Comparison of ENCODE assay signal across 24 cellular contexts in the genomic region with DNA sequence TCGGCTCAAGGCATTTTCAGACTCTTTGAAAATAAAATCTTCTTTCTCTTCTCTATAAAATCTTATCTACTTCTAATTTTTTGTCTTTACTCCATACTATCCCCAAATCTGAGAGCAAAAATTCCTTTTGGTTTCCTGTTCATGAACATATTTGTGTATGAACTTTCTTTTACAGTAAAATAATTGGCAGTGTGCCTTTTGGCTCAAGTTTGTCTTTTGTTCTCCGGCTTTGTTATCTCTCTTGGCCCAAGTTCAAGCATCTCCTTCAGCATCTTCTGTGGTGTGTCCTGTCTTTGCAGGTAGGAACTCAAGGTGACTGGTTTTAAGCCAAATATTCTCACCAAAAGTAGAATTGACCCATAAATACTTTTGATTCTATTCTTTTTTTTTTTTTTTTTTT.
DNase-seq lines count a peak whose midpoint lies in the region; FAIRE-seq and TF ChIP-seq lines count a peak whose summit lies in the region.
"Had no signal": no experiment of that assay in that cellular context is flagged by ENCODE, and none has a peak within 500 bp of the region (broad histone marks: within the 10 kb centered on the region; RNA-seq: fewer than 3 reads in every experiment).

No MANE protein-coding gene starts in this region.

- FAIRE-seq in urothelium cell line (lab: Jason Lieb, UNC) (no peak), small intestine (lab: Jason Lieb, UNC) (no peak)
- FAIRE-seq: A204.1, GM12891, H1 had no signal

- H3K9me3 Mint-ChIP-seq in MCF 10A (ENCODE audit: unreplicated experiment) (no peaks in the 10 kb centered on the region), nephron (peaks cover 18% of the 10 kb centered on the region)

- intact Hi-C loops in MCF 10A (cut with micrococcal nuclease) (no loop called here), mammary epithelial cell (cut with micrococcal nuclease) (no loop called here), PC-9 (cut with micrococcal nuclease; ENCODE audit: unreplicated experiment) (no loop called here)

- in situ Hi-C loops in mammary epithelial cell (cut with MboI; ENCODE audit: low sequenced_read_pairs in 2 of 2): no loop called here

- dilution Hi-C loops in mammary epithelial cell (cut with HindIII; ENCODE audit: low sequenced_read_pairs): no loop called here

- no peak for TF ChIP-seq CTCF in MCF 10A (IDR thresholded peaks at IDR 0.05; ENCODE audit: unreplicated experiment)
- no peak for TF ChIP-seq CTCF in mammary epithelial cell (conservative IDR thresholded peaks at IDR 0.05 in 1 of 2, IDR thresholded peaks at IDR 0.05 in 1 of 2; ENCODE audit: extremely low read depth in 1 of 2, insufficient read depth in 1 of 2, low read depth in 1 of 2, low read length in 2 of 2)
- no peak for TF ChIP-seq CTCF in fibroblast of pulmonary artery (IDR thresholded peaks at IDR 0.05; ENCODE audit: low read length, missing control alignments)
- TF ChIP-seq CTCF in nephron (IDR thresholded peaks at IDR 0.05; ENCODE audit: unreplicated experiment in 3 of 3): no peak
- TF ChIP-seq CTCF in PC-9 (conservative IDR thresholded peaks at IDR 0.05): no peak

- H3K27ac ChIP-seq in mammary epithelial cell (ENCODE audit: insufficient read depth, low read depth, low read length) (no peak overlapping the region), PC-9 (no peak overlapping the region), small intestine (ENCODE audit: low read depth in 1 of 2, low read length in 1 of 2) (no peak overlapping the region)
- H3K27ac ChIP-seq: 22Rv1, BLaER1, C4-2B, GM23248 had no signal

- POLR2A ChIA-PET in MCF 10A (lab: Yijun Ruan, JAX): no interaction called here
- POLR2A ChIA-PET in PC-9 (lab: Charles Lee; ENCODE audit: unreplicated experiment): no interaction called here

- H3K4me3 Mint-ChIP-seq in MCF 10A (ENCODE audit: unreplicated experiment): no peak overlapping the region
- H3K4me3 Mint-ChIP-seq in nephron: no peak overlapping the region
- H3K4me3 Mint-ChIP-seq: B cell; CD4-positive, CD25-positive, alpha-beta regulatory T cell; CD8-positive, alpha-beta T cell had no signal

- H3K27ac Mint-ChIP-seq in MCF 10A (ENCODE audit: low read depth, unreplicated experiment) (no peak overlapping the region), nephron (peak overlapping the region in 2 of 3 experiments; percentile 23 to 40)
- H3K27ac Mint-ChIP-seq: B cell; CD4-positive, CD25-positive, alpha-beta regulatory T cell; CD8-positive, alpha-beta T cell had no signal

- H3K9ac ChIP-seq in mammary epithelial cell (ENCODE audit: insufficient read depth, low read length): no peak overlapping the region
- H3K9ac ChIP-seq: BLaER1, GM23248 had no signal

- no peaks in the 10 kb centered on the region for H3K9me2 ChIP-seq in PC-9 (ENCODE audit: insufficient read depth)

- 48% methylated on average over 2 of the region's 2 CpGs for WGBS in mammary epithelial cell (ENCODE audit: low coverage, missing lambda C conversion rate)
- 28 to 53% (median 31%) methylated on average over 2 of the region's 2 CpGs for WGBS in small intestine, 3 donors

- H3K4me2 ChIP-seq in mammary epithelial cell (ENCODE audit: insufficient read depth, low read depth, low read length) (no peak overlapping the region), PC-9 (no peak overlapping the region)

- BruUV-seq in MCF 10A (replicated peaks; lab: Mats Ljungman, UMichigan): no TSS peak
- no TSS peak for BruUV-seq in mammary epithelial cell (replicated peaks; lab: Mats Ljungman, UMichigan)
- no TSS peak for BruUV-seq in PC-9 (replicated peaks; lab: Mats Ljungman, UMichigan)

- no peaks in the 10 kb centered on the region for H4K20me1 ChIP-seq in mammary epithelial cell (ENCODE audit: insufficient read depth, low read length)
- H4K20me1 ChIP-seq in PC-9 (ENCODE audit: insufficient read depth): no peaks in the 10 kb centered on the region
- H4K20me1 ChIP-seq: BLaER1 had no signal

- no peaks in the 10 kb centered on the region for H3K27me3 ChIP-seq in mammary epithelial cell (ENCODE audit: insufficient read depth, low read length)
- no peaks in the 10 kb centered on the region for H3K27me3 ChIP-seq in PC-9 (ENCODE audit: insufficient read depth, low read depth)
- no peaks in the 10 kb centered on the region for H3K27me3 ChIP-seq in small intestine (ENCODE audit: control insufficient read depth in 2 of 2, insufficient read depth in 2 of 2, low read length in 2 of 2)
- H3K27me3 ChIP-seq: BLaER1 had no signal

- CTCF ChIA-PET in MCF 10A (lab: Yijun Ruan, JAX) (no interaction called here), mammary epithelial cell (lab: Charles Lee; ENCODE audit: low non-redundant PET) (no interaction called here), PC-9 (lab: Charles Lee) (no interaction called here)

- H3K36me3 Mint-ChIP-seq in MCF 10A (ENCODE audit: insufficient read depth, unreplicated experiment) (no peaks in the 10 kb centered on the region), nephron (ENCODE audit: low read depth) (no peaks in the 10 kb centered on the region)
- H3K36me3 Mint-ChIP-seq: CD4-positive, CD25-positive, alpha-beta regulatory T cell; CD8-positive, alpha-beta T cell had no signal

- H3K36me3 ChIP-seq in mammary epithelial cell (ENCODE audit: insufficient read depth, low read length): no peaks in the 10 kb centered on the region
- H3K36me3 ChIP-seq in PC-9 (ENCODE audit: low read depth): no peaks in the 10 kb centered on the region
- H3K36me3 ChIP-seq in small intestine (ENCODE audit: control insufficient read depth in 2 of 2, insufficient read depth in 2 of 2, low read length in 2 of 2): no peaks in the 10 kb centered on the region
- H3K36me3 ChIP-seq: BLaER1 had no signal

- H3K9me3 ChIP-seq in mammary epithelial cell (replicated peaks; ENCODE audit: insufficient read depth, low read length): no peaks in the 10 kb centered on the region
- no peaks in the 10 kb centered on the region for H3K9me3 ChIP-seq in PC-9 (ENCODE audit: insufficient read depth, low read depth)
- H3K9me3 ChIP-seq in small intestine (ENCODE audit: control insufficient read depth, low read depth): no peaks in the 10 kb centered on the region
- H3K9me3 ChIP-seq: BLaER1, Caco-2 had no signal

- H3K27me3 Mint-ChIP-seq in MCF 10A (ENCODE audit: insufficient read depth, unreplicated experiment): no peaks in the 10 kb centered on the region
- no peaks in the 10 kb centered on the region for H3K27me3 Mint-ChIP-seq in nephron (ENCODE audit: low read depth)
- H3K27me3 Mint-ChIP-seq: B cell; CD4-positive, CD25-positive, alpha-beta regulatory T cell had no signal

- H2AFZ ChIP-seq in mammary epithelial cell (ENCODE audit: low read depth, low read length) (no peak overlapping the region), PC-9 (no peak overlapping the region)
- H2AFZ ChIP-seq: GM23248 had no signal

- no peaks in the 10 kb centered on the region for H3K4me1 ChIP-seq in mammary epithelial cell (ENCODE audit: insufficient read depth, low read length)
- no peaks in the 10 kb centered on the region for H3K4me1 ChIP-seq in PC-9 (replicated peaks; ENCODE audit: insufficient read depth)
- no peaks in the 10 kb centered on the region for H3K4me1 ChIP-seq in small intestine (ENCODE audit: control insufficient read depth in 2 of 2, insufficient read depth in 1 of 2, low read depth in 1 of 2, low read length in 1 of 2)
- H3K4me1 ChIP-seq: Caco-2 had no signal

- no peak overlapping the region for H3K4me3 ChIP-seq in mammary epithelial cell (replicated peaks in 1 of 3; ENCODE audit: insufficient read depth in 1 of 3, low read depth in 2 of 3, low read length in 3 of 3)
- no peak overlapping the region for H3K4me3 ChIP-seq in fibroblast of pulmonary artery (replicated peaks; ENCODE audit: low read depth, low read length)
- no peak overlapping the region for H3K4me3 ChIP-seq in PC-9
- H3K4me3 ChIP-seq in small intestine (ENCODE audit: low read depth in 1 of 2, low read length in 2 of 2): no peak overlapping the region
- H3K4me3 ChIP-seq: BLaER1, GM23248 had no signal

- H3K79me2 ChIP-seq in mammary epithelial cell (ENCODE audit: insufficient read depth, low read length) (no peaks in the 10 kb centered on the region), PC-9 (ENCODE audit: low read depth) (no peaks in the 10 kb centered on the region)

- DNase-seq in MCF 10A (ENCODE audit: unreplicated experiment) (peak; percentile 9), mammary epithelial cell (no peak), fibroblast of pulmonary artery (ENCODE audit: low read depth) (peak; percentile 74), urothelium cell line (ENCODE audit: low spot score) (peak; percentile 10), DMS53 treated with DMSO at 0.1 percent for 48 hours (lab: John Stamatoyannopoulos, UW; ENCODE audit: unreplicated experiment) (no peak), PC-9 (no peak), small intestine (no peak)
- DNase-seq: Caco-2; CD4-positive, CD25-positive, alpha-beta regulatory T cell; CD8-positive, alpha-beta T cell; DMS153; DMS79; GF-D8; H7; HCEC 1CT had no signal

- H3K4me1 Mint-ChIP-seq in MCF 10A (ENCODE audit: insufficient read depth, unreplicated experiment): peaks cover 4% of the 10 kb centered on the region
- H3K4me1 Mint-ChIP-seq in nephron: peaks cover 13% of the 10 kb centered on the region
- H3K4me1 Mint-ChIP-seq: B cell; CD4-positive, CD25-positive, alpha-beta regulatory T cell had no signal

- H3F3A ChIP-seq in PC-9 (ENCODE audit: insufficient read depth, low read depth): no peaks in the 10 kb centered on the region

Comparison
In these comparisons a context has a peak if more than half of its experiments do, and no peak if none do; other contexts are left out.
1. DNase-seq: peak in MCF 10A (single experiment), fibroblast of pulmonary artery (single experiment) and urothelium cell line (single experiment); none in mammary epithelial cell (single experiment), DMS53 treated with DMSO at 0.1 percent for 48 hours (single experiment), PC-9 (0 of 2) and small intestine (single experiment).